ENCODE assay signal across 8 cellular contexts in the genomic region with DNA sequence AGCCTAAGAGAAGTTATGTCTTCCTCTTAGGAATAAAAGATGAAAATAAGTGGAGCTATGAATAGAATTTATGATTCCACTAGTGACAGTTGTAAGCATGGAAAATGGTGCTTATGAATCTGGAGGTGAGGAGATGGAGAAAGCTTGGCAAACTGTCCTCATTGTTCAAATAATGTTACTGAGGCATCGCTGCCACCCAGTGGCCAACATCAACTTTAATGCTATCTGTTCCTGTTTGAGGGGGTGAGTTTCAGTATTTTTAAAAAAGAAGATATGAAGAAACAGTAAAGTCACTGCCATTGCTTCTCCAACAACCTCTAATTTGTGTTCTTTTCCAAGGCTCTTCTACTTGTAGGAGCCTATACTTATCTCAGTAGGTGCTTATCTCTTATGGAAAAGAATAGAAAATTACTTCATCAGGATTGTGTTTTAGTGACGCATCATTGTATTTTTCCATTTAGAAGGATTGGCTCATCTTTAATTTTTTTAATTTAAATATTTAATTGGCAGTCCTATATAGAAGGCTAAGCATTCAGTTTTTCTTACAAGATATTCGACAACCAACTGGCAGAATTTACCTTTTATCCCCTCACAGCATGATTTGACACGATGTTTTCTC.
DNase-seq lines count a peak whose midpoint lies in the region; ATAC-seq and TF ChIP-seq lines count a peak whose summit lies in the region.

No MANE protein-coding gene starts in this region.

- no peaks in the 10 kb centered on the region for H3K79me2 ChIP-seq in OCI-LY7 (ENCODE audit: insufficient read depth, low read depth, low read length)

- no peak overlapping the region for H3K4me3 ChIP-seq in OCI-LY7 (ENCODE audit: low read depth, low read length, poor library complexity, severe bottlenecking)
- H3K4me3 ChIP-seq in astrocyte of the spinal cord (ENCODE audit: low read depth, low read length): no peak overlapping the region

- no peak overlapping the region for H2AFZ ChIP-seq in OCI-LY7 (ENCODE audit: low read length)

- no peak overlapping the region for H3K4me2 ChIP-seq in OCI-LY7 (ENCODE audit: low read length)

- ATAC-seq in GM19372 (IDR thresholded peaks at IDR 0.05; ENCODE audit: low read depth, unreplicated experiment): peak; percentile 82
- no peak for ATAC-seq in GM18519 (IDR thresholded peaks at IDR 0.05; ENCODE audit: low FRiP score, unreplicated experiment)

- H3K9me2 ChIP-seq in OCI-LY7 (ENCODE audit: insufficient read depth, low read length): no peaks in the 10 kb centered on the region

- no TSS peak for BruUV-seq in OCI-LY7 (replicated peaks; lab: Mats Ljungman, UMichigan)

- no peaks in the 10 kb centered on the region for H3K36me3 ChIP-seq in OCI-LY7 (ENCODE audit: insufficient read depth, low read length)

- CTCF ChIA-PET in OCI-LY7 (lab: Charles Lee; ENCODE audit: unreplicated experiment): no interaction called here

- in situ Hi-C loops in Caki2 (cut with HindIII; ENCODE audit: low pct_unique_long_range_greater_than_20kb, low sequenced_read_pairs) (no loop called here), astrocyte of the spinal cord (cut with HindIII; ENCODE audit: low sequenced_read_pairs) (no loop called here)

- no peaks in the 10 kb centered on the region for H4K20me1 ChIP-seq in OCI-LY7 (ENCODE audit: insufficient read depth, low read length)

- POLR2A ChIA-PET in OCI-LY7 (lab: Charles Lee): interaction anchor here (0.9 kb wide), 2 partner anchors 11 to 13 kb away, joined by 3 to 4 read pairs; no protein-coding TSS in a partner anchor

- no peaks in the 10 kb centered on the region for H3K9me3 ChIP-seq in OCI-LY7 (ENCODE audit: low read length)

- no peak overlapping the region for H3K27ac ChIP-seq in OCI-LY7 (ENCODE audit: low read depth, low read length, poor library complexity, severe bottlenecking)

- DNase-seq in Caki2 (ENCODE audit: low read depth) (peak; percentile 19), HK-2 (ENCODE audit: unreplicated experiment) (peak; percentile 30), OCI-LY7 (ENCODE audit: low spot score) (peak; percentile 35), astrocyte of the spinal cord (ENCODE audit: low read depth, low spot score) (peak; percentile 70), iPS-NIHi11 (ENCODE audit: low spot score) (peak; percentile 52)
- peak; percentile 10 for DNase-seq in stimulated activated CD4-positive, alpha-beta T cell treated with anti-CD3 and anti-CD28 coated beads, Interleukin-4, amount 100 ng/mL, for 24 hours

- H3K4me1 ChIP-seq in OCI-LY7 (ENCODE audit: insufficient read depth, low read length, poor library complexity, severe bottlenecking): no peaks in the 10 kb centered on the region

- intact Hi-C loops in OCI-LY7 (cut with micrococcal nuclease; ENCODE audit: unreplicated experiment): loop anchor here (2.0 to 10.0 kb wide), 2 partner anchors 98 to 390 kb away; no protein-coding TSS in a partner anchor

- peak; percentile 78 for TF ChIP-seq CTCF in OCI-LY7 (conservative IDR thresholded peaks at IDR 0.05; ENCODE audit: low read length)
- peak; percentile 52 for TF ChIP-seq CTCF in astrocyte of the spinal cord (IDR thresholded peaks at IDR 0.05; ENCODE audit: low read depth, low read length)

Comparison
In these comparisons a context has a peak if more than half of its experiments do, and no peak if none do; other contexts are left out.
1. DNase-seq: peak in every context shown above with its lines; median percentile 70 in astrocyte of the spinal cord; 52 in iPS-NIHi11; 35 in OCI-LY7; 30 in HK-2; 19 in Caki2; 10 in stimulated activated CD4-positive, alpha-beta T cell treated with anti-CD3 and anti-CD28 coated beads, Interleukin-4, amount 100 ng/mL, for 24 hours.